1 cellular context compared by ENCODE assay signal in the genomic region with DNA sequence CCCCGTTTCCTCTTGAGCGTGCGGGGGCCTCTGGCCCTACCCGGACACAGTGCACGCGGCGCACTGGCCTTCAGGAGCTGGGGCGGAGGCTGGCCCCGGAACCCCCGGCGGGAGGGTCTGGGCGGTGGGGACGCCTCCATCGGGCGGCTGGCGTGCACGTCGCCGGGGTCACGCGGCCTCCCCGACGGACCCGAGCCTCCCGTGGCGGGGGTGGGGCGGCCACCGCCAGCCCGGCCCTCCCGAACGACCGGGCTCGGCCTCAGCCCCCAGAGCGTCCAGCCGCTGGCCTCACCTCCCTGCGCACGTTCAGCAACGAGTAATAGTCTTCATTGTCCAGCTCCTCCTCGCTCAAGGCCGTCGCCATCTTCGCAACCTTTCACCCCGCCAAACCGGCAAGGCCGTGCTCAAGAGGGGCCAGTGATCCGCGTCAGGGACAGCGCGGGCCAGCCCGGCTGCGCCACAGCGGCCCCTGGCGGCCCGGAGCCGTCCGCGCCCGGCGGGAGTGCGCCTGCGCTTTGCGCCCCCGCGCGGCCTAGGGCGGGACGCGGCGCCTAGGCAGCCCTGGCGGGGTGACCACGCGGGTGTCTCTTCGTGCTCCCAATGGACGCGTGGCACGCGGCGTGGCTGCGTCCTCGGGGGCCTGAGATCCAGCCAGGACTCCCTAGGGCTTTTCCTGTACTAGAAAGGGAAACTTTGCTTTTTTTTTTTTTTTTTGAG.
A peak's percentile ranks its signal among the peaks of the same experiment; 100 is the strongest.
TF ChIP-seq lines count a peak whose summit lies in the region.

A gene with protein sequence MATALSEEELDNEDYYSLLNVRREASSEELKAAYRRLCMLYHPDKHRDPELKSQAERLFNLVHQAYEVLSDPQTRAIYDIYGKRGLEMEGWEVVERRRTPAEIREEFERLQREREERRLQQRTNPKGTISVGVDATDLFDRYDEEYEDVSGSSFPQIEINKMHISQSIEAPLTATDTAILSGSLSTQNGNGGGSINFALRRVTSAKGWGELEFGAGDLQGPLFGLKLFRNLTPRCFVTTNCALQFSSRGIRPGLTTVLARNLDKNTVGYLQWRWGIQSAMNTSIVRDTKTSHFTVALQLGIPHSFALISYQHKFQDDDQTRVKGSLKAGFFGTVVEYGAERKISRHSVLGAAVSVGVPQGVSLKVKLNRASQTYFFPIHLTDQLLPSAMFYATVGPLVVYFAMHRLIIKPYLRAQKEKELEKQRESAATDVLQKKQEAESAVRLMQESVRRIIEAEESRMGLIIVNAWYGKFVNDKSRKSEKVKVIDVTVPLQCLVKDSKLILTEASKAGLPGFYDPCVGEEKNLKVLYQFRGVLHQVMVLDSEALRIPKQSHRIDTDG (minus strand): TSS at position 380 of the 717 bp plus-strand sequence. CDS start 16 bp downstream, at position 364.

TF ChIP-seq in HepG2, 621 proteins besides CTCF, POLR2A, EP300 and RAD21 (continued from another document and continues in another):
- TF ChIP-seq ZNF75D (CRISPR knock-in tag; IDR thresholded peaks at IDR 0.05; ENCODE audit: borderline replicate concordance) = peak; percentile 11; the same call in 1 of the 2 replicates
- TF ChIP-seq MYC (CRISPR knock-in tag; IDR thresholded peaks at IDR 0.05; ENCODE audit: borderline replicate concordance) = peak; percentile 92
- no peak for TF ChIP-seq SP1 (IDR thresholded peaks at IDR 0.05)
- TF ChIP-seq SP1 (CRISPR knock-in tag; IDR thresholded peaks at IDR 0.05) = peak; percentile 51; the same call in 1 of the 2 replicates
- TF ChIP-seq ZNF556 (CRISPR knock-in tag; IDR thresholded peaks at IDR 0.05; ENCODE audit: borderline replicate concordance) = peak; percentile 94
- peak; percentile 97 for TF ChIP-seq REL (CRISPR knock-in tag; conservative IDR thresholded peaks at IDR 0.05)
- TF ChIP-seq HMG20A (CRISPR knock-in tag; IDR thresholded peaks at IDR 0.05; ENCODE audit: borderline replicate concordance) = 0 out of 2 replicates have a peak, but pooled peaks have one; percentile 20
- TF ChIP-seq, protein P1, sequence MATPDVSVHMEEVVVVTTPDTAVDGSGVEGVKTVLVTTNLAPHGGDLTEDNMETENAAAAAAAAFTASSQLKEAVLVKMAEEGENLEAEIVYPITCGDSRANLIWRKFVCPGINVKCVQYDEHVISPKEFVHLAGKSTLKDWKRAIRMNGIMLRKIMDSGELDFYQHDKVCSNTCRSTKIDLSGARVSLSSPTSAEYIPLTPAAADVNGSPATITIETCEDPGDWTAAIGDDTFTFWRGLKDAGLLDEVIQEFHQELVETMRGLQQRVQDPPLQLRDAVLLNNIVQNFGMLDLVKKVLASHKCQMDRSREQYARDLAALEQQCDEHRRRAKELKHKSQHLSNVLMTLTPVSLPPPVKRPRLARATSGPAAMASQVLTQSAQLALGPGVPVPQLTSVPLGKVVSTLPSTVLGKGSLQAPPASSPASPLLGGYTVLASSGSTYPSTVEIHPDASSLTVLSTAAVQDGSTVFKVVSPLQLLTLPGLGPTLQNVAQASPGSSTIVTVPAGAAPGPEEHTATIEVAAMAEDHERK (CRISPR knock-in tag; IDR thresholded peaks at IDR 0.05; ENCODE audit: low read depth) = peak; percentile 92
- no peak for TF ChIP-seq FOXK2 (IDR thresholded peaks at IDR 0.05)
- TF ChIP-seq KMT2A (CRISPR knock-in tag; IDR thresholded peaks at IDR 0.05) = peak; percentile 80
- 0 out of 2 replicates have a peak, but pooled peaks have one; percentile 57 for TF ChIP-seq SMAD1 (CRISPR knock-in tag; IDR thresholded peaks at IDR 0.05; ENCODE audit: borderline replicate concordance, low read depth)
- TF ChIP-seq ZNF234 (CRISPR knock-in tag; conservative IDR thresholded peaks at IDR 0.05) = no peak
- peak; percentile 87; the same call in 1 of the 2 replicates for TF ChIP-seq ZNF484 (CRISPR knock-in tag; IDR thresholded peaks at IDR 0.05; ENCODE audit: borderline replicate concordance, low read depth)
- peak; percentile 97 for TF ChIP-seq ZFYVE20 (CRISPR knock-in tag; IDR thresholded peaks at IDR 0.05; ENCODE audit: borderline replicate concordance, low read depth)
- peak; percentile 91 for TF ChIP-seq SMAD9 (CRISPR knock-in tag; IDR thresholded peaks at IDR 0.05)
- TF ChIP-seq NR2C2 (CRISPR knock-in tag; IDR thresholded peaks at IDR 0.05; ENCODE audit: borderline replicate concordance) = peak; percentile 100
- peak; percentile 94; the same call in 1 of the 2 replicates for TF ChIP-seq ZNF703 (CRISPR knock-in tag; IDR thresholded peaks at IDR 0.05; ENCODE audit: borderline replicate concordance)
- TF ChIP-seq MED13 (CRISPR knock-in tag; IDR thresholded peaks at IDR 0.05) = peak; percentile 63; the same call in 1 of the 2 replicates
- TF ChIP-seq ZNF792 (CRISPR knock-in tag; IDR thresholded peaks at IDR 0.05) = peak; percentile 95
- TF ChIP-seq, protein P2, sequence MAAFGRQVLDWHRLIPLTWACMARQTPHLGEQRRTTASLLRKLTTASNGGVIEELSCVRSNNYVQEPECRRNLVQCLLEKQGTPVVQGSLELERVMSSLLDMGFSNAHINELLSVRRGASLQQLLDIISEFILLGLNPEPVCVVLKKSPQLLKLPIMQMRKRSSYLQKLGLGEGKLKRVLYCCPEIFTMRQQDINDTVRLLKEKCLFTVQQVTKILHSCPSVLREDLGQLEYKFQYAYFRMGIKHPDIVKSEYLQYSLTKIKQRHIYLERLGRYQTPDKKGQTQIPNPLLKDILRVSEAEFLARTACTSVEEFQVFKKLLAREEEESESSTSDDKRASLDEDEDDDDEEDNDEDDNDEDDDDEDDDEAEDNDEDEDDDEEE (CRISPR knock-in tag; IDR thresholded peaks at IDR 0.05) = peak; percentile 82; the same call in 1 of the 2 replicates
- TF ChIP-seq ZNF773 (CRISPR knock-in tag; IDR thresholded peaks at IDR 0.05; ENCODE audit: borderline replicate concordance) = peak; percentile 99
- TF ChIP-seq, protein P3, sequence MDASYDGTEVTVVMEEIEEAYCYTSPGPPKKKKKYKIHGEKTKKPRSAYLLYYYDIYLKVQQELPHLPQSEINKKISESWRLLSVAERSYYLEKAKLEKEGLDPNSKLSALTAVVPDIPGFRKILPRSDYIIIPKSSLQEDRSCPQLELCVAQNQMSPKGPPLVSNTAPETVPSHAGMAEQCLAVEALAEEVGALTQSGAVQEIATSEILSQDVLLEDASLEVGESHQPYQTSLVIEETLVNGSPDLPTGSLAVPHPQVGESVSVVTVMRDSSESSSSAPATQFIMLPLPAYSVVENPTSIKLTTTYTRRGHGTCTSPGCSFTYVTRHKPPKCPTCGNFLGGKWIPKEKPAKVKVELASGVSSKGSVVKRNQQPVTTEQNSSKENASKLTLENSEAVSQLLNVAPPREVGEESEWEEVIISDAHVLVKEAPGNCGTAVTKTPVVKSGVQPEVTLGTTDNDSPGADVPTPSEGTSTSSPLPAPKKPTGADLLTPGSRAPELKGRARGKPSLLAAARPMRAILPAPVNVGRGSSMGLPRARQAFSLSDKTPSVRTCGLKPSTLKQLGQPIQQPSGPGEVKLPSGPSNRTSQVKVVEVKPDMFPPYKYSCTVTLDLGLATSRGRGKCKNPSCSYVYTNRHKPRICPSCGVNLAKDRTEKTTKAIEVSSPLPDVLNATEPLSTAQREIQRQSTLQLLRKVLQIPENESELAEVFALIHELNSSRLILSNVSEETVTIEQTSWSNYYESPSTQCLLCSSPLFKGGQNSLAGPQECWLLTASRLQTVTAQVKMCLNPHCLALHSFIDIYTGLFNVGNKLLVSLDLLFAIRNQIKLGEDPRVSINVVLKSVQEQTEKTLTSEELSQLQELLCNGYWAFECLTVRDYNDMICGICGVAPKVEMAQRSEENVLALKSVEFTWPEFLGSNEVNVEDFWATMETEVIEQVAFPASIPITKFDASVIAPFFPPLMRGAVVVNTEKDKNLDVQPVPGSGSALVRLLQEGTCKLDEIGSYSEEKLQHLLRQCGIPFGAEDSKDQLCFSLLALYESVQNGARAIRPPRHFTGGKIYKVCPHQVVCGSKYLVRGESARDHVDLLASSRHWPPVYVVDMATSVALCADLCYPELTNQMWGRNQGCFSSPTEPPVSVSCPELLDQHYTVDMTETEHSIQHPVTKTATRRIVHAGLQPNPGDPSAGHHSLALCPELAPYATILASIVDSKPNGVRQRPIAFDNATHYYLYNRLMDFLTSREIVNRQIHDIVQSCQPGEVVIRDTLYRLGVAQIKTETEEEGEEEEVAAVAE (CRISPR knock-in tag; IDR thresholded peaks at IDR 0.05; ENCODE audit: borderline replicate concordance) = 0 out of 2 replicates have a peak, but pooled peaks have one; percentile 20
- TF ChIP-seq SOX5 (CRISPR knock-in tag; IDR thresholded peaks at IDR 0.05; ENCODE audit: borderline replicate concordance) = peak; percentile 26; the same call in 1 of the 2 replicates
- TF ChIP-seq, protein P4, sequence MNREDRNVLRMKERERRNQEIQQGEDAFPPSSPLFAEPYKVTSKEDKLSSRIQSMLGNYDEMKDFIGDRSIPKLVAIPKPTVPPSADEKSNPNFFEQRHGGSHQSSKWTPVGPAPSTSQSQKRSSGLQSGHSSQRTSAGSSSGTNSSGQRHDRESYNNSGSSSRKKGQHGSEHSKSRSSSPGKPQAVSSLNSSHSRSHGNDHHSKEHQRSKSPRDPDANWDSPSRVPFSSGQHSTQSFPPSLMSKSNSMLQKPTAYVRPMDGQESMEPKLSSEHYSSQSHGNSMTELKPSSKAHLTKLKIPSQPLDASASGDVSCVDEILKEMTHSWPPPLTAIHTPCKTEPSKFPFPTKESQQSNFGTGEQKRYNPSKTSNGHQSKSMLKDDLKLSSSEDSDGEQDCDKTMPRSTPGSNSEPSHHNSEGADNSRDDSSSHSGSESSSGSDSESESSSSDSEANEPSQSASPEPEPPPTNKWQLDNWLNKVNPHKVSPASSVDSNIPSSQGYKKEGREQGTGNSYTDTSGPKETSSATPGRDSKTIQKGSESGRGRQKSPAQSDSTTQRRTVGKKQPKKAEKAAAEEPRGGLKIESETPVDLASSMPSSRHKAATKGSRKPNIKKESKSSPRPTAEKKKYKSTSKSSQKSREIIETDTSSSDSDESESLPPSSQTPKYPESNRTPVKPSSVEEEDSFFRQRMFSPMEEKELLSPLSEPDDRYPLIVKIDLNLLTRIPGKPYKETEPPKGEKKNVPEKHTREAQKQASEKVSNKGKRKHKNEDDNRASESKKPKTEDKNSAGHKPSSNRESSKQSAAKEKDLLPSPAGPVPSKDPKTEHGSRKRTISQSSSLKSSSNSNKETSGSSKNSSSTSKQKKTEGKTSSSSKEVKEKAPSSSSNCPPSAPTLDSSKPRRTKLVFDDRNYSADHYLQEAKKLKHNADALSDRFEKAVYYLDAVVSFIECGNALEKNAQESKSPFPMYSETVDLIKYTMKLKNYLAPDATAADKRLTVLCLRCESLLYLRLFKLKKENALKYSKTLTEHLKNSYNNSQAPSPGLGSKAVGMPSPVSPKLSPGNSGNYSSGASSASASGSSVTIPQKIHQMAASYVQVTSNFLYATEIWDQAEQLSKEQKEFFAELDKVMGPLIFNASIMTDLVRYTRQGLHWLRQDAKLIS (CRISPR knock-in tag; IDR thresholded peaks at IDR 0.05) = no peak
- 0 out of 2 replicates have a peak, but pooled peaks have one; percentile 24 for TF ChIP-seq ZNF543 (CRISPR knock-in tag; IDR thresholded peaks at IDR 0.05)
- peak; percentile 97 for TF ChIP-seq SALL2 (CRISPR knock-in tag; IDR thresholded peaks at IDR 0.05)
- no peak for TF ChIP-seq POLR2AphosphoS2 (IDR thresholded peaks at IDR 0.05; ENCODE audit: low read depth, low read length)
- TF ChIP-seq, protein P5, sequence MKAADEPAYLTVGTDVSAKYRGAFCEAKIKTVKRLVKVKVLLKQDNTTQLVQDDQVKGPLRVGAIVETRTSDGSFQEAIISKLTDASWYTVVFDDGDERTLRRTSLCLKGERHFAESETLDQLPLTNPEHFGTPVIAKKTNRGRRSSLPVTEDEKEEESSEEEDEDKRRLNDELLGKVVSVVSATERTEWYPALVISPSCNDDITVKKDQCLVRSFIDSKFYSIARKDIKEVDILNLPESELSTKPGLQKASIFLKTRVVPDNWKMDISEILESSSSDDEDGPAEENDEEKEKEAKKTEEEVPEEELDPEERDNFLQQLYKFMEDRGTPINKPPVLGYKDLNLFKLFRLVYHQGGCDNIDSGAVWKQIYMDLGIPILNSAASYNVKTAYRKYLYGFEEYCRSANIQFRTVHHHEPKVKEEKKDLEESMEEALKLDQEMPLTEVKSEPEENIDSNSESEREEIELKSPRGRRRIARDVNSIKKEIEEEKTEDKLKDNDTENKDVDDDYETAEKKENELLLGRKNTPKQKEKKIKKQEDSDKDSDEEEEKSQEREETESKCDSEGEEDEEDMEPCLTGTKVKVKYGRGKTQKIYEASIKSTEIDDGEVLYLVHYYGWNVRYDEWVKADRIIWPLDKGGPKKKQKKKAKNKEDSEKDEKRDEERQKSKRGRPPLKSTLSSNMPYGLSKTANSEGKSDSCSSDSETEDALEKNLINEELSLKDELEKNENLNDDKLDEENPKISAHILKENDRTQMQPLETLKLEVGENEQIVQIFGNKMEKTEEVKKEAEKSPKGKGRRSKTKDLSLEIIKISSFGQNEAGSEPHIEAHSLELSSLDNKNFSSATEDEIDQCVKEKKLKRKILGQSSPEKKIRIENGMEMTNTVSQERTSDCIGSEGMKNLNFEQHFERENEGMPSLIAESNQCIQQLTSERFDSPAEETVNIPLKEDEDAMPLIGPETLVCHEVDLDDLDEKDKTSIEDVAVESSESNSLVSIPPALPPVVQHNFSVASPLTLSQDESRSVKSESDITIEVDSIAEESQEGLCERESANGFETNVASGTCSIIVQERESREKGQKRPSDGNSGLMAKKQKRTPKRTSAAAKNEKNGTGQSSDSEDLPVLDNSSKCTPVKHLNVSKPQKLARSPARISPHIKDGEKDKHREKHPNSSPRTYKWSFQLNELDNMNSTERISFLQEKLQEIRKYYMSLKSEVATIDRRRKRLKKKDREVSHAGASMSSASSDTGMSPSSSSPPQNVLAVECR (CRISPR knock-in tag; IDR thresholded peaks at IDR 0.05; ENCODE audit: borderline replicate concordance) = peak; percentile 92
- TF ChIP-seq, protein P6, sequence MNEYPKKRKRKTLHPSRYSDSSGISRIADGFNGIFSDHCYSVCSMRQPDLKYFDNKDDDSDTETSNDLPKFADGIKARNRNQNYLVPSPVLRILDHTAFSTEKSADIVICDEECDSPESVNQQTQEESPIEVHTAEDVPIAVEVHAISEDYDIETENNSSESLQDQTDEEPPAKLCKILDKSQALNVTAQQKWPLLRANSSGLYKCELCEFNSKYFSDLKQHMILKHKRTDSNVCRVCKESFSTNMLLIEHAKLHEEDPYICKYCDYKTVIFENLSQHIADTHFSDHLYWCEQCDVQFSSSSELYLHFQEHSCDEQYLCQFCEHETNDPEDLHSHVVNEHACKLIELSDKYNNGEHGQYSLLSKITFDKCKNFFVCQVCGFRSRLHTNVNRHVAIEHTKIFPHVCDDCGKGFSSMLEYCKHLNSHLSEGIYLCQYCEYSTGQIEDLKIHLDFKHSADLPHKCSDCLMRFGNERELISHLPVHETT (CRISPR knock-in tag; conservative IDR thresholded peaks at IDR 0.05) = peak; percentile 87; the same call in 1 of the 2 replicates
- peak; percentile 96 for TF ChIP-seq IKZF4 (CRISPR knock-in tag; IDR thresholded peaks at IDR 0.05; ENCODE audit: borderline replicate concordance, low read depth, not compliant biosample characterization)
- TF ChIP-seq TAF1 (CRISPR knock-in tag; IDR thresholded peaks at IDR 0.05) = peak; percentile 96
- peak; percentile 88 for TF ChIP-seq SIN3B (IDR thresholded peaks at IDR 0.05; ENCODE audit: low read length)
- peak; percentile 65; the same call in 1 of the 2 replicates for TF ChIP-seq ZNF264 (CRISPR knock-in tag; IDR thresholded peaks at IDR 0.05)
- TF ChIP-seq, protein P7, sequence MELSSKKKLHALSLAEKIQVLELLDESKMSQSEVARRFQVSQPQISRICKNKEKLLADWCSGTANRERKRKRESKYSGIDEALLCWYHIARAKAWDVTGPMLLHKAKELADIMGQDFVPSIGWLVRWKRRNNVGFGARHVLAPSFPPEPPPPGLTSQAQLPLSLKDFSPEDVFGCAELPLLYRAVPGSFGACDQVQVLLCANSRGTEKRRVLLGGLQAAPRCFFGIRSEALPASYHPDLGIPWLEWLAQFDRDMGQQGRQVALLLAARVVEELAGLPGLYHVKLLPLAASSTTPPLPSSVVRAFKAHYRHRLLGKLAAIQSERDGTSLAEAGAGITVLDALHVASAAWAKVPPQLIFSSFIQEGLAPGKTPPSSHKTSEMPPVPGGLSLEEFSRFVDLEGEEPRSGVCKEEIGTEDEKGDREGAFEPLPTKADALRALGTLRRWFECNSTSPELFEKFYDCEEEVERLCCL (CRISPR knock-in tag; IDR thresholded peaks at IDR 0.05; ENCODE audit: borderline replicate concordance) = no peak
